ENCODE assay signal across 8 cellular contexts in the genomic region with DNA sequence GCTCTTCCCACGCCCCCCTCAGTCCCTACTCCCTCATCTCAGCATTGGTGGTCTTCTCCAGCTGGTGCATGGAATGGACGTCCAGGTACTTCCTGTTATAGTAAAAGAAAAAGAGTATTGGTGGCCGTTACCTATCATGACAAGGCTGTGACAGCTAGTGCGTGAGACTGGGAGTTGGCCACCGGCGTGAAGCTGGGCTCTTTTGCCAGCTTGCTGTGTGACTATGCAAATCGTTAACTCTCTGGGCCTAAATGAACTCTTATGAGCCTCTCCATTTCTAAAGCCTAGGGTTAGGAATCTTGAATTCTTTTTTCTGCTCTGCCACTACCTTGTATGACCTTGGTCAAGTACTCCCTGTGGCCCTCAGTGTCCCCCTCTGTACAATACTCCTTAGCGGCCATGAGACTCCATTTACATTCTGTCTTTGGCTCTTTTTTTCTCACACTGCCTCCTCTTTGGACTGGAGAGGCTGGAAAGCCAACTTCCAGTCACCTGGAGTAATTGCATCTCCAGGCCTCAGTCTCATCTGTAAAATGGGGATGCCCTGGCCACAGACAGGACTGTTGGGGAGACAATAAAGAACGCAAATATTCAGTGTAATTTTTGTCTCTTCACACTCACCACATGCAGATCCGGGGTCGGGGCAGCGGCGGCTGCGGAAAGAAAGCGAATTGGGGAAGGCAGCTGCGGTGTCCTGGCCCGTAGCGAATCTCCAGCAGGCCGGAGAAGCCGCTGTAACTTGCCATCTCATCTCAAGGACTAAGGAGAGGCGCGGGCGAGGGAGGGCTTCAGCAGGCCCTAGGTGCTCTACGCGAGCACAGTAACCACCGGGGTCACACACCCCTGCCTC. TPM values are rescaled to one million over a fixed set of nuclear protein-coding genes. Genes with fewer than 3 reads are reported as not detected.
DNase-seq lines count a peak whose midpoint lies in the region; ATAC-seq and TF ChIP-seq lines count a peak whose summit lies in the region.

No MANE protein-coding gene starts in this region.

- H3K27ac ChIP-seq in 22Rv1: peak overlapping the region; percentile 91
- peak overlapping the region; percentile 96 for H3K27ac ChIP-seq in HL-60 (replicated peaks)
- no peak overlapping the region for H3K27ac ChIP-seq in brain microvascular endothelial cell
- peak overlapping the region; percentile 75 for H3K27ac ChIP-seq in mesodermal cell (ENCODE audit: low read depth, low read length, severe bottlenecking)
- no peak overlapping the region for H3K27ac ChIP-seq in caudate nucleus (ENCODE audit: low read depth, low read length)

- no peak for ATAC-seq in HG03045 (IDR thresholded peaks at IDR 0.05; ENCODE audit: unreplicated experiment)

- in situ Hi-C loops in brain microvascular endothelial cell (cut with HindIII; ENCODE audit: low pct_ligation_motif_present, low sequenced_read_pairs): no loop called here

- peaks cover 17% of the 10 kb centered on the region for H3K4me1 ChIP-seq in mesodermal cell (ENCODE audit: control insufficient read depth, insufficient read depth, low read length, poor library complexity, severe bottlenecking)

- no peaks in the 10 kb centered on the region for H3K9me3 ChIP-seq in mesodermal cell (ENCODE audit: control insufficient read depth, low read length)

- H3K36me3 ChIP-seq in brain microvascular endothelial cell (replicated peaks) (peaks cover 31% of the 10 kb centered on the region), mesodermal cell (ENCODE audit: control insufficient read depth, insufficient read depth, low read length) (peaks cover 63% of the 10 kb centered on the region)

- no peaks in the 10 kb centered on the region for H3K27me3 ChIP-seq in HL-60 (ENCODE audit: insufficient read depth, poor library complexity, severe bottlenecking)
- H3K27me3 ChIP-seq in brain microvascular endothelial cell (replicated peaks): no peaks in the 10 kb centered on the region

- TF ChIP-seq CTCF in 22Rv1 (IDR thresholded peaks at IDR 0.05) (no peak), HL-60 (IDR thresholded peaks at IDR 0.05; ENCODE audit: insufficient read depth, low read length) (no peak), brain microvascular endothelial cell (IDR thresholded peaks at IDR 0.05; ENCODE audit: low read depth, low read length, missing control alignments) (no peak)

- peak overlapping the region; percentile 89 for H3K4me3 ChIP-seq in HL-60 (replicated peaks; ENCODE audit: insufficient read depth, low read length)
- H3K4me3 ChIP-seq in brain microvascular endothelial cell (ENCODE audit: low read depth, low read length): peak overlapping the region; percentile 92
- peak overlapping the region; percentile 87 for H3K4me3 ChIP-seq in mesodermal cell (ENCODE audit: extremely low read depth, insufficient read depth, low read length, poor library complexity, severe bottlenecking)

- WGBS in mesodermal cell (ENCODE audit: insufficient coverage in 2 of 2), 2 experiments: 30 to 31% methylated on average over 23 to 24 of the region's 26 CpGs

- DNase-seq in HL-60 (ENCODE audit: low read depth in 1 of 2, low spot score in 1 of 2) (peak in 1 of 2 experiments; percentile 65), brain microvascular endothelial cell (no peak), NCI-H1930 (lab: John Stamatoyannopoulos, UW) (no peak), NCI-H69 (lab: John Stamatoyannopoulos, UW) (no peak), caudate nucleus (lab: John Stamatoyannopoulos, UW) (no peak)

RNA-seq across cellular contexts. Expression of gene CFAP119, which starts 1.1 kb away (rescaled TPM):
- polyA plus RNA-seq in mesodermal cell (2013, experiment 1 of 2): 4.5 TPM
- polyA plus RNA-seq in mesodermal cell (2013, experiment 2 of 2): 5.3 TPM

RNA-seq across cellular contexts. Expression of gene RNF40, which starts 1.3 kb away (rescaled TPM):
- 77.9 TPM for polyA plus RNA-seq in mesodermal cell (2013, experiment 1 of 2)
- polyA plus RNA-seq in mesodermal cell (2013, experiment 2 of 2): 66.5 TPM

RNA-seq across cellular contexts. Expression of gene PHKG2, which starts 12.6 kb away (rescaled TPM):
- polyA plus RNA-seq in mesodermal cell (2013, experiment 1 of 2): 32.7 TPM
- polyA plus RNA-seq in mesodermal cell (2013, experiment 2 of 2): 27.0 TPM

RNA-seq across cellular contexts. Expression of gene ZNF629, which starts 26.2 kb away (rescaled TPM):
- 19.6 TPM for polyA plus RNA-seq in mesodermal cell (2013, experiment 1 of 2)
- polyA plus RNA-seq in mesodermal cell (2013, experiment 2 of 2): 18.7 TPM

Comparison
In these comparisons a context has a peak if more than half of its experiments do, and no peak if none do; other contexts are left out.
1. H3K27ac ChIP-seq: peak in 22Rv1 (single experiment), HL-60 (single experiment) and mesodermal cell (single experiment); none in brain microvascular endothelial cell (single experiment) and caudate nucleus (single experiment).
2. Peak in every context shown above with its lines, with median percentiles within 50 percentile points of each other: H3K4me3 ChIP-seq.